8 cellular contexts compared by ENCODE assay signal in genomic region chr1:212683357-212683722, GRCh38. TPM values are rescaled to one million over a fixed set of nuclear protein-coding genes. Genes with fewer than 3 reads are reported as not detected.
DNase-seq lines count a peak whose midpoint lies in the region; ATAC-seq and TF ChIP-seq lines count a peak whose summit lies in the region.

No MANE protein-coding gene starts in this region.

- H3K4me3 Mint-ChIP-seq in activated naive CD4-positive, alpha-beta T cell treated with anti-CD3 and anti-CD28 coated beads, Interleukin-2, amount 50 U/mL, for 24 hours: no peak overlapping the region

- H3K4me1 Mint-ChIP-seq in activated naive CD4-positive, alpha-beta T cell treated with anti-CD3 and anti-CD28 coated beads, Interleukin-2, amount 50 U/mL, for 24 hours: peaks cover 5% of the 10 kb centered on the region

- H3K9me3 Mint-ChIP-seq in activated naive CD4-positive, alpha-beta T cell treated with anti-CD3 and anti-CD28 coated beads, Interleukin-2, amount 50 U/mL, for 24 hours: no peaks in the 10 kb centered on the region

- peak overlapping the region; percentile 73 for H3K27ac Mint-ChIP-seq in activated naive CD4-positive, alpha-beta T cell treated with anti-CD3 and anti-CD28 coated beads, Interleukin-2, amount 50 U/mL, for 24 hours

- H3K36me3 Mint-ChIP-seq in activated naive CD4-positive, alpha-beta T cell treated with anti-CD3 and anti-CD28 coated beads, Interleukin-2, amount 50 U/mL, for 24 hours: peaks cover 7% of the 10 kb centered on the region

- no peak overlapping the region for H3K27ac ChIP-seq in vagina

- peak; percentile 43 to 79 for DNase-seq in vagina (ENCODE audit: extremely low spot score in 2 of 2)
- DNase-seq in 8988T: no peak
- no peak for DNase-seq in omental fat pad (ENCODE audit: low spot score)
- DNase-seq in HAP-1 (ENCODE audit: low spot score in 2 of 2): no peak

- TF ChIP-seq CTCF in vagina (IDR thresholded peaks at IDR 0.05) (no peak), omental fat pad (IDR thresholded peaks at IDR 0.05) (no peak)

- in situ Hi-C loops in HAP-1 (cut with MboI; ENCODE audit: low sequenced_read_pairs): no loop called here

- no peaks in the 10 kb centered on the region for H3K27me3 ChIP-seq in vagina
- no peaks in the 10 kb centered on the region for H3K27me3 ChIP-seq in HAP-1 (ENCODE audit: low read depth)

- no peaks in the 10 kb centered on the region for H3K9me3 ChIP-seq in vagina
- H3K9me3 ChIP-seq in HAP-1: no peaks in the 10 kb centered on the region

- H3K36me3 ChIP-seq in vagina (no peaks in the 10 kb centered on the region), HAP-1 (replicated peaks) (no peaks in the 10 kb centered on the region)

- no peak for TF ChIP-seq POLR2A in vagina (IDR thresholded peaks at IDR 0.05)

- ATAC-seq in GM18498 (IDR thresholded peaks at IDR 0.05; ENCODE audit: unreplicated experiment) (peak; percentile 84), GM21423 (IDR thresholded peaks at IDR 0.05; ENCODE audit: unreplicated experiment) (peak; percentile 81), HG03575 (IDR thresholded peaks at IDR 0.05; ENCODE audit: extremely low read depth, insufficient number of reproducible peaks, low FRiP score, unreplicated experiment) (peak; percentile 39), omental fat pad (ENCODE audit: low FRiP score) (no peak)

- intact Hi-C loops in vagina (cut with DNase I): no loop called here

- no peak overlapping the region for H3K4me3 ChIP-seq in vagina
- no peak overlapping the region for H3K4me3 ChIP-seq in HAP-1

- H3K27me3 Mint-ChIP-seq in activated naive CD4-positive, alpha-beta T cell treated with anti-CD3 and anti-CD28 coated beads, Interleukin-2, amount 50 U/mL, for 24 hours: peaks cover 1% of the 10 kb centered on the region

- no peaks in the 10 kb centered on the region for H3K4me1 ChIP-seq in vagina
- 0 out of 2 replicates have a peak, but pooled peaks cover 7% of the 10 kb centered on the region for H3K4me1 ChIP-seq in HAP-1

RNA-seq across cellular contexts. Expression of gene BATF3, which starts 16.3 kb away (rescaled TPM):
- total RNA-seq in vagina (7.9 TPM), omental fat pad (10 to 100 TPM in 1 of 4 donors, 1 to 10 TPM in 3; 4.1 to 48.9 (median 4.8) TPM)

Comparison
In these comparisons a context has a peak if more than half of its experiments do, and no peak if none do; other contexts are left out.
1. DNase-seq: peak in vagina (2 of 2); none in 8988T (single experiment), omental fat pad (single experiment) and HAP-1 (0 of 2).